In the genomic region with DNA sequence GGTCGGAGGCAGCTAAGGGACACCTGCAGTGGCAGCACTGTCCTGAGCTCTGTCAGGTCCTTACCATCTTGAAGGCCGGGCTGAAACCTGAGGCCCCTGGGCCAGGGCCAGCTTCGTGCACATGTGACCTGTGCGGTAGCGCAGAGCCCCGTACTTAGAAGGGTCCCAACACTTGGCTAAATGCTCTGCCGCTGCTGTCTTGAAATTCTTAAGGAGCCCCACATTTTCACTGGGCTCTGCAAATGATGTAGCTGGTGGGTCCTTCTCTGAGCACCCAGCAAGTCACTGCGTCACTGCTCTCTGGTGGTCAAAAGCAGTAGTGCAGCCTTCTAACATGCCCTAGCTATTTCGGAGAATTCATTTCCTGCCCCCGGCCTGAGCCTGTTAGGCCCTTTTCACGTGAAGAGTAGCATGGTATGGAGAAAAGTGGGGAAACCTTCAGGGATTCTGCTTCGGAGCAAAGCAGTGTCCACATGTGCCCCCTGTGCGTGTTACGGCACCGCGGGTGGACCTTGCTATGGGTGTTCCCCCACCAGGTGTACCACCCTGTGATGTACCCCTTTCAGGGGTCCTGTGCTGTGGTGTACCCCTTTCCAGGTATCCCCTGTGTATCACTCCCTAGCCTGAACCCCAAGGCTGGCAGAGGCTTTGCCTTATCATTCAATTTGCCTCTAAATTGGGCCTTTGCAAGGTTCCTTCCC, we compare ENCODE assay signal across 8 cellular contexts.
DNase-seq lines count a peak whose midpoint lies in the region; ATAC-seq and TF ChIP-seq lines count a peak whose summit lies in the region.

No MANE protein-coding gene starts in this region.

- no peaks in the 10 kb centered on the region for H3K9me3 Mint-ChIP-seq in activated CD8-positive, alpha-beta T cell treated with anti-CD3 and anti-CD28 coated beads, Interleukin-2, amount 10 ng/mL, durations not matched to agents 7 days and 5 days (ENCODE audit: insufficient read depth)
- H3K9me3 Mint-ChIP-seq in endodermal cell: no peaks in the 10 kb centered on the region
- no peaks in the 10 kb centered on the region for H3K9me3 Mint-ChIP-seq in mesothelial cell of epicardium

- H3K4me1 ChIP-seq in endodermal cell (ENCODE audit: control insufficient read depth, insufficient read depth, low read length): peaks cover 3% of the 10 kb centered on the region

- no peaks in the 10 kb centered on the region for H3K36me3 ChIP-seq in endodermal cell (ENCODE audit: control insufficient read depth, insufficient read depth, low read length)

- H3K4me1 Mint-ChIP-seq in activated CD8-positive, alpha-beta T cell treated with anti-CD3 and anti-CD28 coated beads, Interleukin-2, amount 10 ng/mL, durations not matched to agents 7 days and 5 days (ENCODE audit: low read depth): peaks cover 13% of the 10 kb centered on the region
- H3K4me1 Mint-ChIP-seq in endodermal cell (peaks cover 12% of the 10 kb centered on the region), mesothelial cell of epicardium (no peaks in the 10 kb centered on the region)

- TF ChIP-seq CTCF in endodermal cell (conservative IDR thresholded peaks at IDR 0.05) (peak; percentile 95), mesothelial cell of epicardium (IDR thresholded peaks at IDR 0.05; ENCODE audit: unreplicated experiment) (peak; percentile 97)

- H3K27me3 Mint-ChIP-seq in activated CD8-positive, alpha-beta T cell treated with anti-CD3 and anti-CD28 coated beads, Interleukin-2, amount 10 ng/mL, durations not matched to agents 7 days and 5 days (ENCODE audit: low read depth): peaks cover 33% of the 10 kb centered on the region
- peaks cover 18% of the 10 kb centered on the region for H3K27me3 Mint-ChIP-seq in endodermal cell (ENCODE audit: insufficient read depth)
- peaks cover 10% of the 10 kb centered on the region for H3K27me3 Mint-ChIP-seq in mesothelial cell of epicardium (ENCODE audit: low read depth)

- 32 to 45% methylated on average over 15 to 16 of the region's 16 CpGs for WGBS in endodermal cell (ENCODE audit: insufficient coverage in 1 of 2, insufficient read length in 1 of 2), 2 experiments

- DNase-seq in G401 (ENCODE audit: low spot score) (peak; percentile 87), NCI-H748 treated with DMSO at 0.1 percent for 48 hours (lab: John Stamatoyannopoulos, UW) (peak; percentile 1), endodermal cell (peak; percentile 97), mesothelial cell of epicardium (ENCODE audit: low spot score in 2 of 2, unreplicated experiment in 2 of 2) (peak in 1 of 2 experiments; percentile 84), cortex of kidney (lab: John Stamatoyannopoulos, UW) (no peak)
- peak; percentile 89 for DNase-seq in activated CD8-positive, alpha-beta T cell treated with anti-CD3 and anti-CD28 coated beads, Interleukin-2, amount 10 ng/mL, durations not matched to agents 7 days and 5 days
- DNase-seq in stimulated activated CD8-positive, alpha-beta memory T cell treated with anti-CD3 and anti-CD28 coated beads, Interleukin-4, amount 100 ng/mL, for 1 hour (ENCODE audit: low read depth in 2 of 2, low spot score in 1 of 2): peak; percentile 26 to 48

- no peaks in the 10 kb centered on the region for H3K36me3 Mint-ChIP-seq in activated CD8-positive, alpha-beta T cell treated with anti-CD3 and anti-CD28 coated beads, Interleukin-2, amount 10 ng/mL, durations not matched to agents 7 days and 5 days (ENCODE audit: low read depth)
- H3K36me3 Mint-ChIP-seq in endodermal cell (ENCODE audit: low read depth): no peaks in the 10 kb centered on the region
- H3K36me3 Mint-ChIP-seq in mesothelial cell of epicardium: peaks cover 2% of the 10 kb centered on the region

- H3K4me3 ChIP-seq in endodermal cell (ENCODE audit: low read length): no peak overlapping the region

- no peaks in the 10 kb centered on the region for H3K27me3 ChIP-seq in endodermal cell (ENCODE audit: control insufficient read depth, insufficient read depth, low read length, poor library complexity, severe bottlenecking)

- in situ Hi-C loops in G401 (cut with HindIII; ENCODE audit: low sequenced_read_pairs): loop anchor here (10.0 kb wide), 1 partner anchor 315 kb away; no protein-coding TSS in a partner anchor

- POLR2A ChIA-PET in activated CD8-positive, alpha-beta T cell treated with anti-CD3 and anti-CD28 coated beads, Interleukin-2, amount 10 ng/mL, durations not matched to agents 7 days and 5 days (lab: Charles Lee): interaction anchor here (0.6 to 1.1 kb wide), 2 partner anchors 83 to 260 kb away, joined by 3 read pairs; no protein-coding TSS in a partner anchor

- peak; percentile 63 for ATAC-seq in HG02973 (IDR thresholded peaks at IDR 0.05; ENCODE audit: unreplicated experiment)
- ATAC-seq in activated CD8-positive, alpha-beta T cell treated with anti-CD3 and anti-CD28 coated beads, Interleukin-2, amount 10 ng/mL, durations not matched to agents 7 days and 5 days: peak; percentile 92

- H3K4me3 Mint-ChIP-seq in activated CD8-positive, alpha-beta T cell treated with anti-CD3 and anti-CD28 coated beads, Interleukin-2, amount 10 ng/mL, durations not matched to agents 7 days and 5 days: no peak overlapping the region
- H3K4me3 Mint-ChIP-seq in endodermal cell (no peak overlapping the region), mesothelial cell of epicardium (no peak overlapping the region)

- no peak overlapping the region for H3K27ac ChIP-seq in endodermal cell (ENCODE audit: low read depth, low read length)

- H3K9ac ChIP-seq in endodermal cell (ENCODE audit: extremely low read depth, low read length, poor library complexity, severe bottlenecking): no peak overlapping the region

- no peak overlapping the region for H3K27ac Mint-ChIP-seq in activated CD8-positive, alpha-beta T cell treated with anti-CD3 and anti-CD28 coated beads, Interleukin-2, amount 10 ng/mL, durations not matched to agents 7 days and 5 days
- no peak overlapping the region for H3K27ac Mint-ChIP-seq in endodermal cell
- H3K27ac Mint-ChIP-seq in mesothelial cell of epicardium: no peak overlapping the region

- CTCF ChIA-PET in activated CD8-positive, alpha-beta T cell treated with anti-CD3 and anti-CD28 coated beads, Interleukin-2, amount 10 ng/mL, durations not matched to agents 7 days and 5 days (lab: Charles Lee): interaction anchor here (0.7 to 6.7 kb wide), 26 partner anchors 10 to 495 kb away, joined by 3 to 256 read pairs (median 4); a partner anchor contains a TSS

- no peaks in the 10 kb centered on the region for H3K9me3 ChIP-seq in endodermal cell (ENCODE audit: control insufficient read depth, low read length)
